In the genomic region with DNA sequence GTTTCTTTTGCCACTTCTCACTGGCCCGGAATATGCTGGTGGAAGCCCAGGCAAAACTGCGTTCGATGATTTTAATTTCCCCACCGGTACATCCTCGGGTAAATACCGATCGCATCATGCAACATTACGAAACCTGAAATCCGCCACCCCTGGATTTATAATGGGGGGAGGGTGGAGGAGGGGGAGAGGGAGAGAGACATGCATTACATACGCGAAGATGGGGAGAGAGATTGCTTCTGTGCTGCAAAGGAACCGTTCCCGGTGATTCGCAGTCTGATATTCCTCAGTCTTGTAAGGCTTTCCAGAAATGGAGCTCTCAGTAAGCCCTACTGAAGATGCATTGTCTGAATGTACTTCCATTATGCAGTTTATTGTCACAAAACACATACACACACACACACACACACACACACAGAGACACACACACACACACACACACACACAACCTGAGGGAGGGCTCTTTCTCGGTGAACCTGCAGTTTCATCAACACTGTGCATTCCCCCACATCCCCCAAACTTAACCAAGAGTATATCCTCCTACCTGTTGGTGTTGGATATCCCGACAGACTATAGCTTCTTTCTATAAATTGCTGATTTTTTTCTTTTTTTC, we compare ENCODE assay signal across 8 cellular contexts. TPM values are rescaled to one million over a fixed set of nuclear protein-coding genes. Genes with fewer than 3 reads are reported as not detected.
DNase-seq lines count a peak whose midpoint lies in the region; ATAC-seq lines count a peak whose summit lies in the region.

No MANE protein-coding gene starts in this region.

- H3K18ac ChIP-seq in neuronal stem cell (ENCODE audit: low read length): no peak overlapping the region

- H4K8ac ChIP-seq in neuronal stem cell (ENCODE audit: low read depth, low read length): no peak overlapping the region

- no peaks in the 10 kb centered on the region for H3K79me2 ChIP-seq in ACC112 (ENCODE audit: control insufficient read depth, insufficient read depth, low read length, unreplicated experiment)

- no peak overlapping the region for H2BK120ac ChIP-seq in neuronal stem cell (ENCODE audit: low read depth, low read length)

- H3K79me1 ChIP-seq in neuronal stem cell (ENCODE audit: low read depth, low read length): no peaks in the 10 kb centered on the region

- ATAC-seq in GM21381 (IDR thresholded peaks at IDR 0.05; ENCODE audit: unreplicated experiment) (peak; percentile 19), GM19023 (IDR thresholded peaks at IDR 0.05; ENCODE audit: unreplicated experiment) (no peak)

- H3K23ac ChIP-seq in neuronal stem cell (ENCODE audit: low read depth, low read length, poor library complexity): no peak overlapping the region

- no peak overlapping the region for H3K14ac ChIP-seq in neuronal stem cell (ENCODE audit: low read length)

- no peak overlapping the region for H3K27ac ChIP-seq in ACC112 (ENCODE audit: low read depth, low read length)
- H3K27ac ChIP-seq in duodenal mucosa (ENCODE audit: low read depth, low read length): no peak overlapping the region
- H3K27ac ChIP-seq in neuronal stem cell (replicated peaks; ENCODE audit: low read length): no peak overlapping the region

- H2AFZ ChIP-seq in ACC112 (ENCODE audit: low read length, unreplicated experiment) (peak overlapping the region; percentile 92), neuronal stem cell (ENCODE audit: low read length) (peak overlapping the region; percentile 64)

- H3K36me3 ChIP-seq in ACC112 (ENCODE audit: insufficient read depth, low read length) (no peaks in the 10 kb centered on the region), duodenal mucosa (ENCODE audit: control insufficient read depth in 1 of 2, insufficient read depth in 2 of 2, low read length in 2 of 2) (no peaks in the 10 kb centered on the region), neuronal stem cell (replicated peaks in 1 of 2; ENCODE audit: control insufficient read depth in 2 of 2, insufficient read depth in 2 of 2, low read length in 2 of 2) (no peaks in the 10 kb centered on the region)

- H2AK5ac ChIP-seq in neuronal stem cell (ENCODE audit: low read depth, low read length): no peak overlapping the region

- no peak overlapping the region for H4K91ac ChIP-seq in neuronal stem cell (ENCODE audit: low read depth, low read length, poor library complexity)

- H2BK15ac ChIP-seq in neuronal stem cell (ENCODE audit: low read length): no peak overlapping the region

- H3K4me2 ChIP-seq in neuronal stem cell (ENCODE audit: insufficient read depth, low read length, poor library complexity, severe bottlenecking): peak overlapping the region; percentile 43

- H2BK5ac ChIP-seq in neuronal stem cell (ENCODE audit: low read length): no peak overlapping the region

- H2BK12ac ChIP-seq in neuronal stem cell (ENCODE audit: low read length): no peak overlapping the region

- peak overlapping the region; percentile 81 for H3K4me3 ChIP-seq in ACC112 (ENCODE audit: low read depth, low read length)
- H3K4me3 ChIP-seq in duodenal mucosa (ENCODE audit: low read depth in 1 of 2, low read length in 2 of 2): peak overlapping the region; percentile 6 to 7
- H3K4me3 ChIP-seq in neuronal stem cell (ENCODE audit: low read length in 2 of 2): peak overlapping the region in 1 of 2 donors; percentile 37

- no peak overlapping the region for H3K4ac ChIP-seq in neuronal stem cell (ENCODE audit: low read length)

- H3K4me1 ChIP-seq in ACC112 (ENCODE audit: control insufficient read depth, insufficient read depth, low read length, unreplicated experiment) (peaks cover 9% of the 10 kb centered on the region), duodenal mucosa (ENCODE audit: control insufficient read depth in 1 of 2, insufficient read depth in 2 of 2, low read length in 2 of 2) (peaks cover 4 to 7% of the 10 kb centered on the region in 2 donors), neuronal stem cell (ENCODE audit: control insufficient read depth in 2 of 2, insufficient read depth in 1 of 2, low read depth in 1 of 2, low read length in 2 of 2) (peaks cover 13 to 16% of the 10 kb centered on the region in 2 donors)

- no CpG with 5 or more reads among the region's 16 CpGs for WGBS in neuronal stem cell (ENCODE audit: extremely low coverage in 2 of 2, insufficient read length in 2 of 2, insufficient replicate concordance in 1 of 2), 2 donors

- H3K9ac ChIP-seq in duodenal mucosa (ENCODE audit: low read depth in 1 of 2, low read length in 2 of 2) (no peak overlapping the region), neuronal stem cell (ENCODE audit: low read depth, low read length, poor library complexity) (no peak overlapping the region)

- H3K27me3 ChIP-seq in ACC112 (ENCODE audit: insufficient read depth, low read length) (no peaks in the 10 kb centered on the region), duodenal mucosa (ENCODE audit: control insufficient read depth in 1 of 2, insufficient read depth in 2 of 2, low read length in 2 of 2) (peaks cover 7 to 15% of the 10 kb centered on the region in 2 donors), neuronal stem cell (ENCODE audit: control insufficient read depth in 3 of 3, insufficient read depth in 3 of 3, low read depth in 1 of 3, low read length in 3 of 3) (no peaks in the 10 kb centered on the region)

- no peaks in the 10 kb centered on the region for H3K9me3 ChIP-seq in duodenal mucosa (ENCODE audit: control insufficient read depth in 1 of 2, low read length in 2 of 2)
- no peaks in the 10 kb centered on the region for H3K9me3 ChIP-seq in neuronal stem cell (replicated peaks in 1 of 2; ENCODE audit: control insufficient read depth in 2 of 2, insufficient read depth in 1 of 2, low read depth in 1 of 2, low read length in 2 of 2)

- DNase-seq in NCI-H526 treated with DMSO at 0.1 percent for 48 hours (lab: John Stamatoyannopoulos, UW) (peak; percentile 50), neuronal stem cell (ENCODE audit: low spot score) (no peak), HUDEP-2 (lab: John Stamatoyannopoulos, UW; ENCODE audit: unreplicated experiment in 76 of 76) (no peak)
- DNase-seq in activated effector memory CD4-positive, alpha-beta T cell treated with Interleukin-2 at 50 U/mL for 16 hours: no peak

RNA-seq across cellular contexts. Expression of gene GPR85, which starts 0.7 kb away (rescaled TPM):
- polyA plus RNA-seq in neuronal stem cell (2013, experiment 1 of 2): 2.5 TPM
- 2.4 TPM for polyA plus RNA-seq in neuronal stem cell (2013, experiment 2 of 2)

RNA-seq across cellular contexts. Expression of gene SMIM30, which starts 32.5 kb away (rescaled TPM):
- polyA plus RNA-seq in neuronal stem cell (2013, experiment 1 of 2): 85.0 TPM
- 87.6 TPM for polyA plus RNA-seq in neuronal stem cell (2013, experiment 2 of 2)
